22 cellular contexts compared by ENCODE assay signal in genomic region chr3:158148218-158148617, GRCh38. TPM values are rescaled to one million over a fixed set of nuclear protein-coding genes. Genes with fewer than 3 reads are reported as not detected.
"Had no signal": no experiment of that assay in that cellular context is flagged by ENCODE, and none has a peak within 500 bp of the region (broad histone marks: within the 10 kb centered on the region; RNA-seq: fewer than 3 reads in every experiment).

No MANE protein-coding gene starts in this region.

- H3K36me3 ChIP-seq: gastrocnemius medialis, left ventricle myocardium inferior, lower lobe of right lung, neural progenitor cell, ovary, right atrium auricular region, sigmoid colon had no signal

- H3K4me2 ChIP-seq: neural progenitor cell had no signal

- ATAC-seq: esophagus mucosa; gastrocnemius medialis; left cardiac atrium; lower lobe of right lung; natural killer cell treated with Interleukin-12 subunit alpha and Interleukin-12 subunit beta and Interleukin-15 and Interleukin-18, amount 100 ng/mL, for 72 hours had no signal

- H3K4me3 ChIP-seq: gastrocnemius medialis, left ventricle myocardium inferior, lower lobe of right lung, neural progenitor cell, ovary, right atrium auricular region, sigmoid colon, skin epidermis had no signal

- DNase-seq: gastrocnemius medialis; immature natural killer cell; left cardiac atrium; left ventricle myocardium inferior; lower lobe of right lung; mesenchymal stem cell; midbrain; nucleus accumbens; ovary; sigmoid colon; stimulated activated CD4-positive, alpha-beta T cell treated with anti-CD3 and anti-CD28 coated beads, Interleukin-2, amount 100 ng/mL, for 48 hours; stimulated activated naive CD4-positive, alpha-beta T cell treated with Interleukin-2 at 50 U/mL for 16 hours; trophoblast cell had no signal

- H3K4me3 Mint-ChIP-seq: dendritic cell treated with granulocyte-macrophage colony-stimulating factor and Interleukin-4, amounts not matched to agents 40 ng/mL and 50 ng/mL, for 4 days; immature natural killer cell; natural killer cell treated with Interleukin-12 subunit alpha and Interleukin-12 subunit beta and Interleukin-15 and Interleukin-18, amount 100 ng/mL, for 72 hours; neural progenitor cell had no signal

- FAIRE-seq: colon, endothelial cell of umbilical vein, keratinocyte had no signal

- H3K27me3 ChIP-seq: gastrocnemius medialis, neural progenitor cell, ovary, right atrium auricular region, sigmoid colon had no signal

- H3K9ac ChIP-seq: neural progenitor cell had no signal

- H3K9me3 Mint-ChIP-seq: dendritic cell treated with granulocyte-macrophage colony-stimulating factor and Interleukin-4, amounts not matched to agents 40 ng/mL and 50 ng/mL, for 4 days; immature natural killer cell; natural killer cell treated with Interleukin-12 subunit alpha and Interleukin-12 subunit beta and Interleukin-15 and Interleukin-18, amount 100 ng/mL, for 72 hours had no signal

- H2AFZ ChIP-seq: neural progenitor cell had no signal

- H3K9me3 ChIP-seq: gastrocnemius medialis, lower lobe of right lung, ovary, sigmoid colon had no signal

- H3K4me1 ChIP-seq: gastrocnemius medialis, lower lobe of right lung, neural progenitor cell, right atrium auricular region, sigmoid colon had no signal

- H3K27me3 Mint-ChIP-seq: dendritic cell treated with granulocyte-macrophage colony-stimulating factor and Interleukin-4, amounts not matched to agents 40 ng/mL and 50 ng/mL, for 4 days; natural killer cell treated with Interleukin-12 subunit alpha and Interleukin-12 subunit beta and Interleukin-15 and Interleukin-18, amount 100 ng/mL, for 72 hours had no signal

- H3K36me3 Mint-ChIP-seq: neural progenitor cell had no signal

- H3K27ac ChIP-seq: gastrocnemius medialis, left ventricle myocardium inferior, lower lobe of right lung, neural progenitor cell, ovary, right atrium auricular region, sigmoid colon, skin epidermis had no signal

- H3K27ac Mint-ChIP-seq: dendritic cell treated with granulocyte-macrophage colony-stimulating factor and Interleukin-4, amounts not matched to agents 40 ng/mL and 50 ng/mL, for 4 days; immature natural killer cell; natural killer cell treated with Interleukin-12 subunit alpha and Interleukin-12 subunit beta and Interleukin-15 and Interleukin-18, amount 100 ng/mL, for 72 hours; neural progenitor cell had no signal

RNA-seq across cellular contexts. Expression of gene SHOX2, which starts 42.0 kb away (rescaled TPM):
- total RNA-seq: endothelial cell of umbilical vein, esophagus mucosa had no signal
- polyA plus RNA-seq: endothelial cell of umbilical vein, immature natural killer cell had no signal
